ENCODE assay signal across 1 cellular context in genomic region chr13:109626386-109627171, GRCh38.
TF ChIP-seq lines count a peak whose summit lies in the region.

No MANE protein-coding gene starts in this region.

TF ChIP-seq in HepG2, 621 proteins besides CTCF, POLR2A, EP300 and RAD21 (continued from another document):
- TF ChIP-seq ZHX2 (IDR thresholded peaks at IDR 0.05; ENCODE audit: low read depth) (no peak), ZHX2 (CRISPR knock-in tag; IDR thresholded peaks at IDR 0.05; ENCODE audit: borderline replicate concordance) (no peak), HIVEP1 (CRISPR knock-in tag; IDR thresholded peaks at IDR 0.05) (no peak), CHD4 (IDR thresholded peaks at IDR 0.05; ENCODE audit: borderline replicate concordance, low read length) (no peak), PRMT3 (CRISPR knock-in tag; IDR thresholded peaks at IDR 0.05; ENCODE audit: borderline replicate concordance, low read depth) (no peak), ZBTB3 (CRISPR knock-in tag; IDR thresholded peaks at IDR 0.05; ENCODE audit: borderline replicate concordance, low read depth) (no peak), SRSF9 (IDR thresholded peaks at IDR 0.05; ENCODE audit: borderline replicate concordance, insufficient read depth, low read depth, low read length, poor library complexity, severe bottlenecking) (no peak), AFF4 (CRISPR knock-in tag; IDR thresholded peaks at IDR 0.05) (no peak), NFE2L1 (CRISPR knock-in tag; IDR thresholded peaks at IDR 0.05; ENCODE audit: borderline replicate concordance) (no peak), MAFF (IDR thresholded peaks at IDR 0.05; ENCODE audit: low read depth, low read length) (peak; percentile 88), MIER3 (CRISPR knock-in tag; IDR thresholded peaks at IDR 0.05; ENCODE audit: borderline replicate concordance) (no peak), TFDP2 (CRISPR knock-in tag; IDR thresholded peaks at IDR 0.05) (no peak), ZBTB10 (CRISPR knock-in tag; IDR thresholded peaks at IDR 0.05; ENCODE audit: borderline replicate concordance) (no peak), PCBP2 (optimal IDR thresholded peaks at IDR 0.05; ENCODE audit: low read depth, low read length, poor library complexity, severe bottlenecking) (no peak)
